ENCODE assay signal across 1 cellular context in genomic region chr12:116458492-116458891, GRCh38.
TF ChIP-seq lines count a peak whose summit lies in the region.

No MANE protein-coding gene starts in this region.

TF ChIP-seq in Ishikawa, 13 proteins besides CTCF, POLR2A, EP300 and RAD21 (continued from another document):
- TF ChIP-seq USF1 (IDR thresholded peaks at IDR 0.05): peak; percentile 67
